In genomic region chr14:38848243-38848642, GRCh38 we compare ENCODE assay signal across 15 cellular contexts.
A peak's percentile ranks its signal among the peaks of the same experiment; 100 is the strongest.
DNase-seq lines count a peak whose midpoint lies in the region.
"Had no signal": no experiment of that assay in that cellular context is flagged by ENCODE, and none has a peak within 500 bp of the region (broad histone marks: within the 10 kb centered on the region; RNA-seq: fewer than 3 reads in every experiment).

No MANE protein-coding gene starts in this region.

- peak overlapping the region in 7 of 11 experiments; percentile 21 to 62 (median 42); a peak in 11 of 22 replicates for H3K4me2 ChIP-seq in BLaER1 treated with 17β-estradiol and CSF1 and Interleukin-3, amounts not matched to agents 10 nM and 100 nM

- no peaks in the 10 kb centered on the region for H4K20me1 ChIP-seq in BLaER1 treated with 17β-estradiol and CSF1 and Interleukin-3, amounts not matched to agents 10 nM and 100 nM

- H3K36me3 ChIP-seq in BLaER1 treated with 17β-estradiol and CSF1 and Interleukin-3, amounts not matched to agents 10 nM and 100 nM = no peaks in the 10 kb centered on the region

- DNase-seq in superior temporal gyrus (ENCODE audit: extremely low spot score) (peak; percentile 58), COR-L47 (lab: John Stamatoyannopoulos, UW) (no peak), amniotic stem cell (lab: John Stamatoyannopoulos, UW) (no peak)
- no peak for DNase-seq in effector CD8-positive, alpha-beta T cell (lab: John Stamatoyannopoulos, UW)
- DNase-seq: ACHN; CD4-positive, alpha-beta memory T cell; DMS153; DMS79 treated with DMSO at 0.1 percent for 48 hours; EL; GOT3; H9 had no signal

- H3K27me3 ChIP-seq in BLaER1 treated with 17β-estradiol and CSF1 and Interleukin-3, amounts not matched to agents 10 nM and 100 nM = no peaks in the 10 kb centered on the region
- no peaks in the 10 kb centered on the region for H3K27me3 ChIP-seq in layer of hippocampus (ENCODE audit: control insufficient read depth, insufficient read depth, low read length)

- H3K4me3 ChIP-seq in BLaER1 treated with 17β-estradiol and CSF1 and Interleukin-3, amounts not matched to agents 10 nM and 100 nM = no peak overlapping the region

- H3K9ac ChIP-seq in BLaER1 treated with 17β-estradiol and CSF1 and Interleukin-3, amounts not matched to agents 10 nM and 100 nM = no peak overlapping the region

- H3K27ac ChIP-seq in BLaER1 treated with 17β-estradiol and CSF1 and Interleukin-3, amounts not matched to agents 10 nM and 100 nM = peak overlapping the region in 4 of 11 experiments; percentile 17 to 50 (median 46); a peak in 8 of 22 replicates
- H3K27ac ChIP-seq in angular gyrus (ENCODE audit: low read depth, low read length) (peak overlapping the region; percentile 72), layer of hippocampus (ENCODE audit: low read depth, low read length) (peak overlapping the region; percentile 46)
- H3K27ac ChIP-seq: C4-2B had no signal

- peaks cover 4 to 15% (median 9%) of the 10 kb centered on the region in 11 experiments; a peak in 20 of 22 replicates for H3K9me3 ChIP-seq in BLaER1 treated with 17β-estradiol and CSF1 and Interleukin-3, amounts not matched to agents 10 nM and 100 nM (replicated peaks in 1 of 11)

- peaks cover 6 to 18% (median 11%) of the 10 kb centered on the region in 10 experiments; a peak in 16 of 20 replicates for H3K4me1 ChIP-seq in BLaER1 treated with 17β-estradiol and CSF1 and Interleukin-3, amounts not matched to agents 10 nM and 100 nM
